12 cellular contexts compared by ENCODE assay signal in genomic region chr9:108776920-108777650, GRCh38.
DNase-seq lines count a peak whose midpoint lies in the region; ATAC-seq, FAIRE-seq and TF ChIP-seq lines count a peak whose summit lies in the region.
"Had no signal": no experiment of that assay in that cellular context is flagged by ENCODE, and none has a peak within 500 bp of the region (broad histone marks: within the 10 kb centered on the region; RNA-seq: fewer than 3 reads in every experiment).

No MANE protein-coding gene starts in this region.

- H3K27me3 ChIP-seq in astrocyte (ENCODE audit: insufficient read depth, low read length) (peaks cover 63% of the 10 kb centered on the region), lower lobe of right lung (ENCODE audit: low read depth) (peaks cover 7% of the 10 kb centered on the region)

- DNase-seq in D721Med (ENCODE audit: insufficient read length, low spot score): no peak
- DNase-seq in LHCN-M2 (ENCODE audit: low read depth): peak; percentile 54
- DNase-seq in astrocyte (ENCODE audit: low read depth): peak; percentile 85
- no peak for DNase-seq in lower lobe of right lung
- DNase-seq in GM13977 (ENCODE audit: low spot score): no peak
- no peak for DNase-seq in CD14-positive monocyte (ENCODE audit: low spot score)
- DNase-seq in T-helper 2 cell treated with Interferon-gamma antibody and Interleukin-4, amounts not matched to agents 5 μg/mL and 100 μg/mL, for 36 hours (ENCODE audit: low spot score): no peak
- DNase-seq: HFFc6; stimulated activated CD4-positive, alpha-beta T cell treated with anti-CD3 and anti-CD28 coated beads, Interleukin-1b, Interleukin-23, amount 100 ng/mL, for 48 hours; SW 1271 had no signal

- peak overlapping the region; percentile 22 for H3K4me2 ChIP-seq in astrocyte (ENCODE audit: low read length)

- intact Hi-C loops in lower lobe of right lung (cut with DNase I) (no loop called here), CD14-positive monocyte (cut with micrococcal nuclease) (no loop called here)

- H3K4me1 Mint-ChIP-seq in astrocyte (ENCODE audit: low read depth, unreplicated experiment) (peaks cover 18% of the 10 kb centered on the region), CD14-positive monocyte (peaks cover 33% of the 10 kb centered on the region)
- H3K4me1 Mint-ChIP-seq in T-helper 2 cell treated with Interferon-gamma antibody and Interleukin-4, amounts not matched to agents 5 μg/mL and 100 μg/mL, for 36 hours (ENCODE audit: low read depth): no peaks in the 10 kb centered on the region

- H3K4me1 ChIP-seq in astrocyte (ENCODE audit: insufficient read depth, low read length) (peaks cover 12% of the 10 kb centered on the region), lower lobe of right lung (peaks cover 6% of the 10 kb centered on the region)

- H3K9me3 ChIP-seq in astrocyte (ENCODE audit: insufficient read depth, low read depth, low read length) (no peaks in the 10 kb centered on the region), lower lobe of right lung (no peaks in the 10 kb centered on the region)

- TF ChIP-seq CTCF in D721Med (IDR thresholded peaks at IDR 0.05; ENCODE audit: insufficient read depth, missing control alignments) (peak; percentile 27), astrocyte (IDR thresholded peaks at IDR 0.05; ENCODE audit: insufficient read depth, low read depth, low read length) (peak; percentile 16), lower lobe of right lung (IDR thresholded peaks at IDR 0.05) (peak; percentile 23), GM13977 (IDR thresholded peaks at IDR 0.05; ENCODE audit: extremely low read depth, insufficient read depth, missing control alignments) (no peak), CD14-positive monocyte (IDR thresholded peaks at IDR 0.05) (no peak)

- FAIRE-seq in D721Med (lab: Jason Lieb, UNC) (no peak), astrocyte (lab: Jason Lieb, UNC) (no peak)

- peaks cover 2% of the 10 kb centered on the region for H3K36me3 Mint-ChIP-seq in astrocyte (ENCODE audit: low read depth, unreplicated experiment)
- no peaks in the 10 kb centered on the region for H3K36me3 Mint-ChIP-seq in CD14-positive monocyte
- H3K36me3 Mint-ChIP-seq in T-helper 2 cell treated with Interferon-gamma antibody and Interleukin-4, amounts not matched to agents 5 μg/mL and 100 μg/mL, for 36 hours (ENCODE audit: low read depth): no peaks in the 10 kb centered on the region

- in situ Hi-C loops in GM13977 (cut with MboI; ENCODE audit: low pct_unique_long_range_greater_than_20kb, low sequenced_read_pairs, unreplicated experiment): no loop called here

- H3K4me3 Mint-ChIP-seq in astrocyte (ENCODE audit: unreplicated experiment) (no peak overlapping the region), CD14-positive monocyte (no peak overlapping the region)
- no peak overlapping the region for H3K4me3 Mint-ChIP-seq in T-helper 2 cell treated with Interferon-gamma antibody and Interleukin-4, amounts not matched to agents 5 μg/mL and 100 μg/mL, for 36 hours
- H3K4me3 Mint-ChIP-seq: HFFc6 had no signal

- H2AFZ ChIP-seq in astrocyte (ENCODE audit: low read depth, low read length): no peak overlapping the region

- H3K36me3 ChIP-seq in astrocyte (ENCODE audit: insufficient read depth, low read length) (no peaks in the 10 kb centered on the region), lower lobe of right lung (no peaks in the 10 kb centered on the region)

- H3K27me3 Mint-ChIP-seq in astrocyte (ENCODE audit: low read depth, unreplicated experiment) (peaks cover 34% of the 10 kb centered on the region), CD14-positive monocyte (ENCODE audit: low read depth in 3 of 3) (peaks cover 3 to 9% (median 3%) of the 10 kb centered on the region in 3 donors)
- H3K27me3 Mint-ChIP-seq in T-helper 2 cell treated with Interferon-gamma antibody and Interleukin-4, amounts not matched to agents 5 μg/mL and 100 μg/mL, for 36 hours (ENCODE audit: low read depth): peaks cover 7% of the 10 kb centered on the region

- H3K4me3 ChIP-seq in astrocyte (ENCODE audit: insufficient read depth, low read depth, low read length) (no peak overlapping the region), lower lobe of right lung (no peak overlapping the region)

- H3K79me2 ChIP-seq in astrocyte (ENCODE audit: insufficient read depth, low read length): no peaks in the 10 kb centered on the region

- peaks cover 5% of the 10 kb centered on the region for H4K20me1 ChIP-seq in astrocyte (ENCODE audit: insufficient read depth, low read length)

- no peak overlapping the region for H3K27ac ChIP-seq in astrocyte (ENCODE audit: low read depth, low read length)
- no peak overlapping the region for H3K27ac ChIP-seq in lower lobe of right lung
- H3K27ac ChIP-seq: epithelial cell of prostate had no signal

- H3K9me3 Mint-ChIP-seq in astrocyte (ENCODE audit: unreplicated experiment) (peaks cover 5% of the 10 kb centered on the region), CD14-positive monocyte (peaks cover 0 to 5% (median 0%) of the 10 kb centered on the region in 7 donors)
- H3K9me3 Mint-ChIP-seq in T-helper 2 cell treated with Interferon-gamma antibody and Interleukin-4, amounts not matched to agents 5 μg/mL and 100 μg/mL, for 36 hours: no peaks in the 10 kb centered on the region
- H3K9me3 Mint-ChIP-seq: HFFc6 had no signal

- ATAC-seq in lower lobe of right lung (peak; percentile 48 to 66), GM18520 (IDR thresholded peaks at IDR 0.05; ENCODE audit: unreplicated experiment) (no peak)

- H3K27ac Mint-ChIP-seq in astrocyte (ENCODE audit: unreplicated experiment) (no peak overlapping the region), CD14-positive monocyte (no peak overlapping the region)
- no peak overlapping the region for H3K27ac Mint-ChIP-seq in T-helper 2 cell treated with Interferon-gamma antibody and Interleukin-4, amounts not matched to agents 5 μg/mL and 100 μg/mL, for 36 hours
- H3K27ac Mint-ChIP-seq: HFFc6 had no signal

- H3K9ac ChIP-seq in astrocyte (ENCODE audit: low read length): no peak overlapping the region

Comparison
In these comparisons a context has a peak if more than half of its experiments do, and no peak if none do; other contexts are left out.
1. DNase-seq: peak in LHCN-M2 (single experiment) and astrocyte (single experiment); none in D721Med (single experiment), lower lobe of right lung (single experiment), GM13977 (single experiment), CD14-positive monocyte (single experiment) and T-helper 2 cell treated with Interferon-gamma antibody and Interleukin-4, amounts not matched to agents 5 μg/mL and 100 μg/mL, for 36 hours (single experiment).
2. CTCF ChIP-seq: peak in D721Med (single experiment), astrocyte (single experiment) and lower lobe of right lung (single experiment); none in GM13977 (single experiment) and CD14-positive monocyte (single experiment).